ENCODE assay signal across 19 cellular contexts in genomic region chr2:219998099-219998498, GRCh38.
DNase-seq lines count a peak whose midpoint lies in the region; ATAC-seq and TF ChIP-seq lines count a peak whose summit lies in the region.
"Had no signal": no experiment of that assay in that cellular context is flagged by ENCODE, and none has a peak within 500 bp of the region (broad histone marks: within the 10 kb centered on the region; RNA-seq: fewer than 3 reads in every experiment).

No MANE protein-coding gene starts in this region.

- H3K9me3 Mint-ChIP-seq in activated CD4-positive, alpha-beta T cell treated with anti-CD3 and anti-CD28 coated beads, Interleukin-2, amount 10 ng/mL, durations not matched to agents 7 days and 5 days: no peaks in the 10 kb centered on the region

- H3K27ac Mint-ChIP-seq in activated CD4-positive, alpha-beta T cell treated with anti-CD3 and anti-CD28 coated beads, Interleukin-2, amount 10 ng/mL, durations not matched to agents 7 days and 5 days: no peak overlapping the region

- POLR2A ChIA-PET in activated CD4-positive, alpha-beta T cell treated with anti-CD3 and anti-CD28 coated beads, Interleukin-2, amount 10 ng/mL, durations not matched to agents 7 days and 5 days (lab: Charles Lee): no interaction called here

- no peaks in the 10 kb centered on the region for H3K4me1 ChIP-seq in thymus (ENCODE audit: control insufficient read depth, insufficient read depth, low read length)
- H3K4me1 ChIP-seq: colonic mucosa, pancreas, tibial nerve had no signal

- DNase-seq in NCI-H82 (lab: John Stamatoyannopoulos, UW) (peak; percentile 24), NCI-H82 treated with DMSO at 0.1 percent for 48 hours (lab: John Stamatoyannopoulos, UW; ENCODE audit: unreplicated experiment) (no peak), MG63 (peak; percentile 7), fibroblast of mammary gland (ENCODE audit: low read depth) (peak; percentile 57)
- no peak for DNase-seq in activated CD4-positive, alpha-beta T cell treated with anti-CD3 and anti-CD28 coated beads, Interleukin-2, amount 10 ng/mL, durations not matched to agents 7 days and 5 days
- no peak for DNase-seq in stimulated activated CD4-positive, alpha-beta T cell treated with anti-CD3 and anti-CD28 coated beads, Interleukin-4, amount 100 ng/mL, for 4 hours
- DNase-seq: activated CD4-positive, CD25-positive, alpha-beta regulatory T cell; activated gamma-delta T cell; aorta; colonic mucosa; heart left ventricle; NCI-H187; NCI-H69; pancreas; RPMI8226 had no signal

- H3K27me3 Mint-ChIP-seq in activated CD4-positive, alpha-beta T cell treated with anti-CD3 and anti-CD28 coated beads, Interleukin-2, amount 10 ng/mL, durations not matched to agents 7 days and 5 days: no peaks in the 10 kb centered on the region

- ATAC-seq in HG02610 (IDR thresholded peaks at IDR 0.05; ENCODE audit: unreplicated experiment): no peak
- ATAC-seq: heart left ventricle, pancreas had no signal

- no peaks in the 10 kb centered on the region for H3K27me3 ChIP-seq in MG63
- no peaks in the 10 kb centered on the region for H3K27me3 ChIP-seq in thymus (ENCODE audit: control insufficient read depth, insufficient read depth)
- H3K27me3 ChIP-seq: colonic mucosa, heart left ventricle, pancreas, tibial nerve had no signal

- H3K4me3 Mint-ChIP-seq in activated CD4-positive, alpha-beta T cell treated with anti-CD3 and anti-CD28 coated beads, Interleukin-2, amount 10 ng/mL, durations not matched to agents 7 days and 5 days: no peak overlapping the region

- no peaks in the 10 kb centered on the region for H3K36me3 Mint-ChIP-seq in activated CD4-positive, alpha-beta T cell treated with anti-CD3 and anti-CD28 coated beads, Interleukin-2, amount 10 ng/mL, durations not matched to agents 7 days and 5 days (ENCODE audit: low read depth)

- H3K4me1 Mint-ChIP-seq in activated CD4-positive, alpha-beta T cell treated with anti-CD3 and anti-CD28 coated beads, Interleukin-2, amount 10 ng/mL, durations not matched to agents 7 days and 5 days: no peaks in the 10 kb centered on the region

- 96% methylated on average over 3 of the region's 3 CpGs for WGBS in thymus

- H3K9me3 ChIP-seq in MG63 (no peaks in the 10 kb centered on the region), thymus (ENCODE audit: control insufficient read depth) (no peaks in the 10 kb centered on the region)
- H3K9me3 ChIP-seq: colonic mucosa, heart left ventricle, pancreas, tibial nerve had no signal

- no peak overlapping the region for H3K4me3 ChIP-seq in MG63
- H3K4me3 ChIP-seq in fibroblast of mammary gland (ENCODE audit: control insufficient read depth, low read depth, low read length): no peak overlapping the region
- no peak overlapping the region for H3K4me3 ChIP-seq in thymus (ENCODE audit: low read length)
- H3K4me3 ChIP-seq: colonic mucosa, heart left ventricle, pancreas, skin epidermis, tibial nerve had no signal

- H3K27ac ChIP-seq in thymus (ENCODE audit: low read depth): peak overlapping the region; percentile 25
- H3K27ac ChIP-seq: colonic mucosa, heart left ventricle, pancreas, tibial nerve had no signal

- H3K36me3 ChIP-seq in MG63 (no peaks in the 10 kb centered on the region), thymus (ENCODE audit: control insufficient read depth, insufficient read depth) (no peaks in the 10 kb centered on the region)
- H3K36me3 ChIP-seq: colonic mucosa, heart left ventricle, pancreas, tibial nerve had no signal

- CTCF ChIA-PET in activated CD4-positive, alpha-beta T cell treated with anti-CD3 and anti-CD28 coated beads, Interleukin-2, amount 10 ng/mL, durations not matched to agents 7 days and 5 days (lab: Charles Lee): no interaction called here

- peak; percentile 38 for TF ChIP-seq CTCF in fibroblast of mammary gland (conservative IDR thresholded peaks at IDR 0.05; ENCODE audit: control insufficient read depth, insufficient read depth, low read depth, low read length)

Comparison
In these comparisons a context has a peak if more than half of its experiments do, and no peak if none do; other contexts are left out.
1. DNase-seq: peak in NCI-H82 (single experiment), MG63 (single experiment) and fibroblast of mammary gland (single experiment); none in NCI-H82 treated with DMSO at 0.1 percent for 48 hours (single experiment), activated CD4-positive, alpha-beta T cell treated with anti-CD3 and anti-CD28 coated beads, Interleukin-2, amount 10 ng/mL, durations not matched to agents 7 days and 5 days (single experiment) and stimulated activated CD4-positive, alpha-beta T cell treated with anti-CD3 and anti-CD28 coated beads, Interleukin-4, amount 100 ng/mL, for 4 hours (0 of 2).